8 cellular contexts compared by ENCODE assay signal in the genomic region with DNA sequence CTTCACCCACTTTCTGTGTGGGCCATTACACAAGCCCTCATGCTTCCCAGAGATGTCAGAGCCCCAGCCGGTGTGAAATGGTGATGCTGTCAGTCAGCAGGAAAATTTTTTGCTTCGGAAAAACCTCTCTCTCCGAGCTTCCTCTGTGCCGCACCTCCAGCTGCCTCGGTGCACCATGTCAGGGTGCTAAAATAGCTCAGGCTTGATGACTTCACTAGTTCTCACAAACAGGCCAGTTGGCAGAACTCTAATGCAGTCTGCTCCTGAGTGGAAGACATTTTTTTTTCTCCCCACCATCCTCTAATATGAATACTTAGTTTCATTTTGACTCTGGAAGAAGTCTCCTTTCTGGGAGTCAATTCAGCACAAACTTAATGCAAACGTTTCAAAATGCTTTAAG.
A peak's percentile ranks its signal among the peaks of the same experiment; 100 is the strongest.
DNase-seq lines count a peak whose midpoint lies in the region; ATAC-seq and TF ChIP-seq lines count a peak whose summit lies in the region.

No MANE protein-coding gene starts in this region.

- no peak for TF ChIP-seq CTCF in PC-9 (conservative IDR thresholded peaks at IDR 0.05)

- peak overlapping the region; percentile 83 for H3K4me3 Mint-ChIP-seq in activated T-helper 1 cell treated with anti-CD3 and anti-CD28 coated beads, Interleukin-12 subunit alpha, Interleukin-12 subunit beta, Interleukin-2, Interleukin-4 antibody, amounts not matched to agents 30 ng/mL and 10 ng/mL and 1 ng/mL, durations not matched to agents 14 hours and 24 hours and 36 hours

- DNase-seq in AG08396 (ENCODE audit: low spot score), result peak; percentile 32
- no peak for DNase-seq in activated T-helper 1 cell treated with anti-CD3 and anti-CD28 coated beads, Interleukin-12 subunit alpha, Interleukin-12 subunit beta, Interleukin-2, Interleukin-4 antibody, amounts not matched to agents 30 ng/mL and 10 ng/mL and 1 ng/mL, durations not matched to agents 14 hours and 24 hours and 36 hours (ENCODE audit: low spot score)
- peak; percentile 32 for DNase-seq in hepatic stellate cell (ENCODE audit: low spot score)
- peak in 2 of 3 experiments; percentile 21 to 22 for DNase-seq in stimulated activated CD4-positive, alpha-beta T cell treated with anti-CD3 and anti-CD28 coated beads, TNF-alpha, amount 100 ng/mL, for 24 hours (ENCODE audit: low read depth in 3 of 3)
- no peak for DNase-seq in PC-9
- DNase-seq in NCI-H2227 treated with DMSO at 0.1 percent for 48 hours (lab: John Stamatoyannopoulos, UW), result no peak

- no TSS peak for BruUV-seq in PC-9 (replicated peaks; lab: Mats Ljungman, UMichigan)

- no peaks in the 10 kb centered on the region for H4K20me1 ChIP-seq in PC-9 (ENCODE audit: insufficient read depth)

- peak overlapping the region; percentile 92 for H3K27ac Mint-ChIP-seq in activated T-helper 1 cell treated with anti-CD3 and anti-CD28 coated beads, Interleukin-12 subunit alpha, Interleukin-12 subunit beta, Interleukin-2, Interleukin-4 antibody, amounts not matched to agents 30 ng/mL and 10 ng/mL and 1 ng/mL, durations not matched to agents 14 hours and 24 hours and 36 hours

- H3F3A ChIP-seq in PC-9 (ENCODE audit: insufficient read depth, low read depth), result no peaks in the 10 kb centered on the region

- H3K9me2 ChIP-seq in PC-9 (ENCODE audit: insufficient read depth), result no peaks in the 10 kb centered on the region

- no peaks in the 10 kb centered on the region for H3K27me3 ChIP-seq in PC-9 (ENCODE audit: insufficient read depth, low read depth)

- H3K9me3 ChIP-seq in PC-9 (ENCODE audit: insufficient read depth, low read depth), result no peaks in the 10 kb centered on the region

- intact Hi-C loops in activated T-helper 1 cell treated with anti-CD3 and anti-CD28 coated beads, Interleukin-12 subunit alpha, Interleukin-12 subunit beta, Interleukin-2, Interleukin-4 antibody, amounts not matched to agents 30 ng/mL and 10 ng/mL and 1 ng/mL, durations not matched to agents 14 hours and 24 hours and 36 hours (cut with micrococcal nuclease), result loop anchor here (1.0 to 5.0 kb wide), 7 partner anchors 7 to 224 kb away; no protein-coding TSS in a partner anchor
- intact Hi-C loops in PC-9 (cut with micrococcal nuclease; ENCODE audit: unreplicated experiment), result no loop called here

- POLR2A ChIA-PET in PC-9 (lab: Charles Lee; ENCODE audit: unreplicated experiment), result no interaction called here

- peaks cover 4% of the 10 kb centered on the region for H3K9me3 Mint-ChIP-seq in activated T-helper 1 cell treated with anti-CD3 and anti-CD28 coated beads, Interleukin-12 subunit alpha, Interleukin-12 subunit beta, Interleukin-2, Interleukin-4 antibody, amounts not matched to agents 30 ng/mL and 10 ng/mL and 1 ng/mL, durations not matched to agents 14 hours and 24 hours and 36 hours

- no peak overlapping the region for H3K4me2 ChIP-seq in PC-9

- H3K27ac ChIP-seq in PC-9, result no peak overlapping the region

- H3K36me3 Mint-ChIP-seq in activated T-helper 1 cell treated with anti-CD3 and anti-CD28 coated beads, Interleukin-12 subunit alpha, Interleukin-12 subunit beta, Interleukin-2, Interleukin-4 antibody, amounts not matched to agents 30 ng/mL and 10 ng/mL and 1 ng/mL, durations not matched to agents 14 hours and 24 hours and 36 hours (ENCODE audit: low read depth), result peaks cover 25% of the 10 kb centered on the region

- no peaks in the 10 kb centered on the region for H3K27me3 Mint-ChIP-seq in activated T-helper 1 cell treated with anti-CD3 and anti-CD28 coated beads, Interleukin-12 subunit alpha, Interleukin-12 subunit beta, Interleukin-2, Interleukin-4 antibody, amounts not matched to agents 30 ng/mL and 10 ng/mL and 1 ng/mL, durations not matched to agents 14 hours and 24 hours and 36 hours (ENCODE audit: insufficient read depth)

- peaks cover 60% of the 10 kb centered on the region for H3K4me1 Mint-ChIP-seq in activated T-helper 1 cell treated with anti-CD3 and anti-CD28 coated beads, Interleukin-12 subunit alpha, Interleukin-12 subunit beta, Interleukin-2, Interleukin-4 antibody, amounts not matched to agents 30 ng/mL and 10 ng/mL and 1 ng/mL, durations not matched to agents 14 hours and 24 hours and 36 hours (ENCODE audit: low read depth)

- CTCF ChIA-PET in PC-9 (lab: Charles Lee), result no interaction called here

- H3K79me2 ChIP-seq in PC-9 (ENCODE audit: low read depth), result no peaks in the 10 kb centered on the region

- H2AFZ ChIP-seq in PC-9, result no peak overlapping the region

- no peaks in the 10 kb centered on the region for H3K36me3 ChIP-seq in PC-9 (ENCODE audit: low read depth)

- ATAC-seq in GM19351 (IDR thresholded peaks at IDR 0.05; ENCODE audit: unreplicated experiment), result peak; percentile 70
- peak; percentile 83 for ATAC-seq in HG03378 (IDR thresholded peaks at IDR 0.05; ENCODE audit: unreplicated experiment)

- no peak overlapping the region for H3K4me3 ChIP-seq in PC-9

- H3K4me1 ChIP-seq in PC-9 (replicated peaks; ENCODE audit: insufficient read depth), result no peaks in the 10 kb centered on the region

Comparison
In these comparisons a context has a peak if more than half of its experiments do, and no peak if none do; other contexts are left out.
1. DNase-seq: peak in AG08396 (single experiment), hepatic stellate cell (single experiment) and stimulated activated CD4-positive, alpha-beta T cell treated with anti-CD3 and anti-CD28 coated beads, TNF-alpha, amount 100 ng/mL, for 24 hours (2 of 3); none in activated T-helper 1 cell treated with anti-CD3 and anti-CD28 coated beads, Interleukin-12 subunit alpha, Interleukin-12 subunit beta, Interleukin-2, Interleukin-4 antibody, amounts not matched to agents 30 ng/mL and 10 ng/mL and 1 ng/mL, durations not matched to agents 14 hours and 24 hours and 36 hours (single experiment), PC-9 (0 of 2) and NCI-H2227 treated with DMSO at 0.1 percent for 48 hours (single experiment).